1 cellular context compared by ENCODE assay signal in the genomic region with DNA sequence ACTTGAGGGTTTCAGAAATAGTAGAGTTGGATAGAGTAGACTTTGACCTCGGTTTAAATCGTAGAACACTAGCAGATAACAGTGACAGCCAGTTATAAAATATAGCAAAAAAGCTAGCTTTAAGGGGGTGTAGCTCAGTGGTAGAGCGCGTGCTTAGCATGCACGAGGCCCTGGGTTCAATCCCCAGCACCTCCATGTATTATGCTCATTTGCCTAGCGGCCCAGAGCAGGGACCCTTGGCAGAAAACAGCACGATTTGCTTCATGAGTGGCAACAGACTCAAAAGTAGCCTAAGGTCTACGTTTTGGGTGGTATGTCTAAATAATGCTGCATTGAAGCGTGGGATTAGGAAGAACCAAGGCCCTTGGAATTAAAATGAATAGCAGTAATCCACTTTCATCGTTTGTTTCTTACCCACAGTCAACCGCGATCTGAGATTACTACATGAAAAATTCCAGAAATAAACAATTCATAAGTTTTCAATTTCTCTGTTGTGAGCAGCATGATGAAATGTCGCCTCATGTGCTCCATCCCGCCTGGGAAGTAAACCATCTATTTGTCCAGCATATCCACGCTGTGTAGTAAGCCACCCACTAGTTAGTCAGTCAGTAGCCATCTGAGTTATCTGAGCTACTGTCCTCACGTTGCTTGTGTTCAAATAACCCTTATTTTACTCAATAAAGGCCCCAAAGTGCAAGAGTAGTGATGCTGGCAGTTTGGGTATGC.
TF ChIP-seq lines count a peak whose summit lies in the region.

No MANE protein-coding gene starts in this region.

TF ChIP-seq in K562, 482 proteins besides CTCF, POLR2A, EP300 and RAD21 (continued from another document and continues in another):
- TF ChIP-seq DPF2 (IDR thresholded peaks at IDR 0.05) (peak; percentile 1; the same call in 1 of the 2 replicates), E4F1 (CRISPR knock-in tag; IDR thresholded peaks at IDR 0.05; ENCODE audit: borderline replicate concordance) (no peak), ZNF140 (CRISPR knock-in tag; IDR thresholded peaks at IDR 0.05) (no peak), ZBTB34 (CRISPR knock-in tag; IDR thresholded peaks at IDR 0.05) (no peak), POLR2AphosphoS5 (IDR thresholded peaks at IDR 0.05; ENCODE audit: control insufficient read depth, insufficient read depth, low read depth, low read length) (no peak), KDM2B (CRISPR knock-in tag; IDR thresholded peaks at IDR 0.05) (0 out of 2 replicates have a peak, but pooled peaks have one; percentile 13), ZNF589 (CRISPR knock-in tag; IDR thresholded peaks at IDR 0.05; ENCODE audit: low read depth) (no peak; the same call in 1 of the 2 replicates), E2F3 (CRISPR knock-in tag; IDR thresholded peaks at IDR 0.05) (0 out of 2 replicates have a peak, but pooled peaks have one; percentile 11), GMEB1 (CRISPR knock-in tag; IDR thresholded peaks at IDR 0.05) (no peak), BRD9 (IDR thresholded peaks at IDR 0.05; ENCODE audit: low read depth, partially characterized antibody) (peak; percentile 97), SMAD3 (CRISPR knock-in tag; conservative IDR thresholded peaks at IDR 0.05) (peak; percentile 74), CTCFL (IDR thresholded peaks at IDR 0.05; ENCODE audit: borderline replicate concordance, insufficient read depth, low read depth, low read length, poor library complexity, severe bottlenecking) (no peak), ZNF347 (CRISPR knock-in tag; IDR thresholded peaks at IDR 0.05; ENCODE audit: low read depth) (0 out of 2 replicates have a peak, but pooled peaks have one; percentile 2), GTF2A2 (tag; IDR thresholded peaks at IDR 0.05) (no peak), RBM39 (optimal IDR thresholded peaks at IDR 0.05; ENCODE audit: low read depth, low read length) (peak; percentile 70), RFX1 (IDR thresholded peaks at IDR 0.05) (no peak), ZKSCAN3 (CRISPR knock-in tag; IDR thresholded peaks at IDR 0.05) (no peak), TCF7 (IDR thresholded peaks at IDR 0.05; ENCODE audit: borderline replicate concordance) (no peak), SREBF1 (IDR thresholded peaks at IDR 0.05; ENCODE audit: borderline replicate concordance, low read depth, low read length) (peak; percentile 45; the same call in 1 of the 2 replicates), MXI1 (IDR thresholded peaks at IDR 0.05; ENCODE audit: low read depth, low read length) (no peak; the same call in 1 of the 2 replicates), SMARCC2 (IDR thresholded peaks at IDR 0.05; ENCODE audit: low read depth) (no peak), HMG20A (CRISPR knock-in tag; conservative IDR thresholded peaks at IDR 0.05) (no peak), MEF2A (IDR thresholded peaks at IDR 0.05; ENCODE audit: control insufficient read depth, low read depth, low read length) (no peak), NFYB (IDR thresholded peaks at IDR 0.05; ENCODE audit: extremely low read depth, insufficient read length) (no peak), BHLHE40 (IDR thresholded peaks at IDR 0.05; ENCODE audit: low read length) (peak; percentile 76), ZNF165 (CRISPR knock-in tag; IDR thresholded peaks at IDR 0.05; ENCODE audit: borderline replicate concordance) (no peak), ZNF507 (tag; conservative IDR thresholded peaks at IDR 0.05) (no peak), BRCA1 (IDR thresholded peaks at IDR 0.05) (no peak), BRCA1 (CRISPR knock-in tag; IDR thresholded peaks at IDR 0.05) (no peak), CREB5 (CRISPR knock-in tag; IDR thresholded peaks at IDR 0.05) (0 out of 2 replicates have a peak, but pooled peaks have one; percentile 34), MAZ (CRISPR knock-in tag; conservative IDR thresholded peaks at IDR 0.05 in 1 of 2, IDR thresholded peaks at IDR 0.05 in 1 of 2) (peak; percentile 11 to 31; a peak in 2 of 4 replicates), ZNF3 (CRISPR knock-in tag; IDR thresholded peaks at IDR 0.05) (0 out of 2 replicates have a peak, but pooled peaks have one; percentile 50), MEIS2 (IDR thresholded peaks at IDR 0.05; ENCODE audit: partially characterized antibody) (peak; percentile 55), RBM22 (IDR thresholded peaks at IDR 0.05; ENCODE audit: low read depth, low read length, poor library complexity, severe bottlenecking) (no peak), CBX5 (IDR thresholded peaks at IDR 0.05; ENCODE audit: borderline replicate concordance, low read depth) (no peak), GABPA (tag; conservative IDR thresholded peaks at IDR 0.05; ENCODE audit: low read depth) (peak; percentile 40; the same call in 1 of the 2 replicates), ZNF274 (IDR thresholded peaks at IDR 0.05; ENCODE audit: borderline replicate concordance, low read depth, low read length) (no peak), NCOA6 (IDR thresholded peaks at IDR 0.05) (no peak), ILF3 (IDR thresholded peaks at IDR 0.05; ENCODE audit: borderline replicate concordance) (no peak), RBM34 (IDR thresholded peaks at IDR 0.05; ENCODE audit: borderline replicate concordance, insufficient read depth, low read length) (no peak), SIRT6 (IDR thresholded peaks at IDR 0.05; ENCODE audit: low read depth, low read length) (no peak), RFX7 (CRISPR knock-in tag; IDR thresholded peaks at IDR 0.05) (0 out of 2 replicates have a peak, but pooled peaks have one; percentile 34), POLR3A (IDR thresholded peaks at IDR 0.05; ENCODE audit: borderline replicate concordance, extremely low read depth, insufficient read depth, insufficient read length) (peak; percentile 94), ZNF511 (CRISPR knock-in tag; IDR thresholded peaks at IDR 0.05) (0 out of 2 replicates have a peak, but pooled peaks have one; percentile 64), ZNF316 (IDR thresholded peaks at IDR 0.05) (no peak), DACH1 (IDR thresholded peaks at IDR 0.05; ENCODE audit: partially characterized antibody) (no peak), MYC (IDR thresholded peaks at IDR 0.05; ENCODE audit: low read depth, low read length) (peak; percentile 84), MYC (CRISPR knock-in tag; IDR thresholded peaks at IDR 0.05; ENCODE audit: borderline replicate concordance, low read depth) (peak; percentile 74; the same call in 1 of the 2 replicates), GTF2F1 (IDR thresholded peaks at IDR 0.05; ENCODE audit: low read depth, low read length) (no peak), PML (IDR thresholded peaks at IDR 0.05; ENCODE audit: low read length) (0 out of 2 replicates have a peak, but pooled peaks have one; percentile 17)
- TF ChIP-seq, protein P1, sequence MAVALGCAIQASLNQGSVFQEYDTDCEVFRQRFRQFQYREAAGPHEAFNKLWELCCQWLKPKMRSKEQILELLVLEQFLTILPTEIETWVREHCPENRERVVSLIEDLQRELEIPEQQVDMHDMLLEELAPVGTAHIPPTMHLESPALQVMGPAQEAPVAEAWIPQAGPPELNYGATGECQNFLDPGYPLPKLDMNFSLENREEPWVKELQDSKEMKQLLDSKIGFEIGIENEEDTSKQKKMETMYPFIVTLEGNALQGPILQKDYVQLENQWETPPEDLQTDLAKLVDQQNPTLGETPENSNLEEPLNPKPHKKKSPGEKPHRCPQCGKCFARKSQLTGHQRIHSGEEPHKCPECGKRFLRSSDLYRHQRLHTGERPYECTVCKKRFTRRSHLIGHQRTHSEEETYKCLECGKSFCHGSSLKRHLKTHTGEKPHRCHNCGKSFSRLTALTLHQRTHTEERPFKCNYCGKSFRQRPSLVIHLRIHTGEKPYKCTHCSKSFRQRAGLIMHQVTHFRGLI (CRISPR knock-in tag; IDR thresholded peaks at IDR 0.05) = 0 out of 2 replicates have a peak, but pooled peaks have one; percentile 66
- TF ChIP-seq, protein P2, sequence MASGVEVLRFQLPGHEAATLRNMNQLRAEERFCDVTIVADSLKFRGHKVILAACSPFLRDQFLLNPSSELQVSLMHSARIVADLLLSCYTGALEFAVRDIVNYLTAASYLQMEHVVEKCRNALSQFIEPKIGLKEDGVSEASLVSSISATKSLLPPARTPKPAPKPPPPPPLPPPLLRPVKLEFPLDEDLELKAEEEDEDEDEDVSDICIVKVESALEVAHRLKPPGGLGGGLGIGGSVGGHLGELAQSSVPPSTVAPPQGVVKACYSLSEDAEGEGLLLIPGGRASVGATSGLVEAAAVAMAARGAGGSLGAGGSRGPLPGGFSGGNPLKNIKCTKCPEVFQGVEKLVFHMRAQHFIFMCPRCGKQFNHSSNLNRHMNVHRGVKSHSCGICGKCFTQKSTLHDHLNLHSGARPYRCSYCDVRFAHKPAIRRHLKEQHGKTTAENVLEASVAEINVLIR (CRISPR knock-in tag; IDR thresholded peaks at IDR 0.05) = peak; percentile 25; the same call in 1 of the 2 replicates
- TF ChIP-seq, protein P3, sequence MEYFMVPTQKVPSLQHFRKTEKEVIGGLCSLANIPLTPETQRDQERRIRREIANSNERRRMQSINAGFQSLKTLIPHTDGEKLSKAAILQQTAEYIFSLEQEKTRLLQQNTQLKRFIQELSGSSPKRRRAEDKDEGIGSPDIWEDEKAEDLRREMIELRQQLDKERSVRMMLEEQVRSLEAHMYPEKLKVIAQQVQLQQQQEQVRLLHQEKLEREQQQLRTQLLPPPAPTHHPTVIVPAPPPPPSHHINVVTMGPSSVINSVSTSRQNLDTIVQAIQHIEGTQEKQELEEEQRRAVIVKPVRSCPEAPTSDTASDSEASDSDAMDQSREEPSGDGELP (CRISPR knock-in tag; IDR thresholded peaks at IDR 0.05; ENCODE audit: borderline replicate concordance) = no peak
